In genomic region chr22:45445031-45445710, GRCh38 we compare ENCODE assay signal across 28 cellular contexts. TPM values are rescaled to one million over a fixed set of nuclear protein-coding genes. Genes with fewer than 3 reads are reported as not detected.
"Had no signal": no experiment of that assay in that cellular context is flagged by ENCODE, and none has a peak within 500 bp of the region (broad histone marks: within the 10 kb centered on the region; RNA-seq: fewer than 3 reads in every experiment).

No MANE protein-coding gene starts in this region.

- H3K27ac Mint-ChIP-seq: activated B cell treated with CpG ODN at 0.5 μM for 24 hours; activated CD4-positive, alpha-beta T cell treated with anti-CD3 and anti-CD28 coated beads, Interleukin-2, amount 10 ng/mL, durations not matched to agents 24 days and 14 days; activated CD8-positive, alpha-beta memory T cell treated with anti-CD3 and anti-CD28 coated beads, Interleukin-2, amount 10 ng/mL, durations not matched to agents 7 days and 5 days; activated naive CD4-positive, alpha-beta T cell treated with anti-CD3 and anti-CD28 coated beads for 36 hours; activated naive CD8-positive, alpha-beta T cell; activated T-cell treated with anti-CD3 and anti-CD28 coated beads, Interleukin-2, amount 50 U/mL, for 24 hours; T-cell had no signal

- H3K9me3 Mint-ChIP-seq: activated B cell treated with CpG ODN at 0.5 μM for 24 hours; activated CD4-positive, alpha-beta T cell treated with anti-CD3 and anti-CD28 coated beads, Interleukin-2, amount 10 ng/mL, durations not matched to agents 24 days and 14 days; activated naive CD4-positive, alpha-beta T cell treated with anti-CD3 and anti-CD28 coated beads for 36 hours; activated T-cell treated with anti-CD3 and anti-CD28 coated beads, Interleukin-2, amount 50 U/mL, for 24 hours; T-cell had no signal

- H3K4me3 Mint-ChIP-seq: activated B cell treated with CpG ODN at 0.5 μM for 24 hours; activated CD4-positive, alpha-beta T cell treated with anti-CD3 and anti-CD28 coated beads, Interleukin-2, amount 10 ng/mL, durations not matched to agents 24 days and 14 days; activated CD8-positive, alpha-beta memory T cell treated with anti-CD3 and anti-CD28 coated beads, Interleukin-2, amount 10 ng/mL, durations not matched to agents 7 days and 5 days; activated naive CD4-positive, alpha-beta T cell treated with anti-CD3 and anti-CD28 coated beads for 36 hours; activated naive CD8-positive, alpha-beta T cell; activated T-cell treated with anti-CD3 and anti-CD28 coated beads, Interleukin-2, amount 50 U/mL, for 24 hours; T-cell had no signal

- H3K4me3 ChIP-seq: SK-N-MC had no signal

- H3K27ac ChIP-seq: brain microvascular endothelial cell, SK-N-MC had no signal

- DNase-seq: activated B cell treated with CpG ODN at 0.5 μM for 24 hours; activated CD4-positive, alpha-beta T cell treated with anti-CD3 and anti-CD28 coated beads for 1 hour; activated CD4-positive, alpha-beta T cell treated with anti-CD3 and anti-CD28 coated beads, Interleukin-2, amount 10 ng/mL, durations not matched to agents 24 days and 14 days; activated CD4-positive, alpha-beta T cell treated with anti-CD3 and anti-CD28 coated beads, Interleukin-2, amount 50 U/mL, for 48 hours; activated CD8-positive, alpha-beta memory T cell treated with anti-CD3 and anti-CD28 coated beads, Interleukin-2, amount 10 ng/mL, durations not matched to agents 7 days and 5 days; activated gamma-delta T cell; activated naive CD4-positive, alpha-beta T cell treated with anti-CD3 and anti-CD28 coated beads for 36 hours; activated T-cell treated with anti-CD3 and anti-CD28 coated beads, Interleukin-2, amount 50 U/mL, for 24 hours; amygdala; brain microvascular endothelial cell; cerebellar nuclear complex; Karpas-422; MM.1S; NCI-H1105 treated with DMSO at 0.1 percent for 48 hours; NCI-H1436 treated with DMSO at 0.1 percent for 48 hours; NCI-H187; NCI-H2081; NCI-H446; NCI-H524; SIG-M5; T-cell; T-helper 2 cell; T1000 had no signal

- H3K27me3 Mint-ChIP-seq: activated naive CD8-positive, alpha-beta T cell had no signal

- ATAC-seq: activated CD8-positive, alpha-beta memory T cell treated with anti-CD3 and anti-CD28 coated beads, Interleukin-2, amount 10 ng/mL, durations not matched to agents 7 days and 5 days; T-cell had no signal

- H3K36me3 Mint-ChIP-seq: activated CD8-positive, alpha-beta memory T cell treated with anti-CD3 and anti-CD28 coated beads, Interleukin-2, amount 10 ng/mL, durations not matched to agents 7 days and 5 days; activated naive CD8-positive, alpha-beta T cell; T-cell had no signal

- H3K36me3 ChIP-seq: brain microvascular endothelial cell had no signal

- H3K27me3 ChIP-seq: brain microvascular endothelial cell had no signal

- FAIRE-seq: RCC 7860, TTC549 had no signal

RNA-seq across cellular contexts. Expression of gene RIBC2, which starts 31.7 kb away (rescaled TPM):
- total RNA-seq: cardiac septum had no signal

RNA-seq across cellular contexts. Expression of gene SMC1B, which starts 31.8 kb away (rescaled TPM):
- total RNA-seq: cardiac septum had no signal

RNA-seq across cellular contexts. Expression of gene FBLN1, which starts 57.5 kb away (rescaled TPM):
- total RNA-seq: activated B cell treated with CpG ODN at 0.5 μM for 24 hours; activated CD4-positive, alpha-beta T cell treated with anti-CD3 and anti-CD28 coated beads, Interleukin-2, amount 10 ng/mL, durations not matched to agents 24 days and 14 days; activated naive CD4-positive, alpha-beta T cell treated with anti-CD3 and anti-CD28 coated beads for 36 hours had no signal
